ENCODE assay signal across 8 cellular contexts in the genomic region with DNA sequence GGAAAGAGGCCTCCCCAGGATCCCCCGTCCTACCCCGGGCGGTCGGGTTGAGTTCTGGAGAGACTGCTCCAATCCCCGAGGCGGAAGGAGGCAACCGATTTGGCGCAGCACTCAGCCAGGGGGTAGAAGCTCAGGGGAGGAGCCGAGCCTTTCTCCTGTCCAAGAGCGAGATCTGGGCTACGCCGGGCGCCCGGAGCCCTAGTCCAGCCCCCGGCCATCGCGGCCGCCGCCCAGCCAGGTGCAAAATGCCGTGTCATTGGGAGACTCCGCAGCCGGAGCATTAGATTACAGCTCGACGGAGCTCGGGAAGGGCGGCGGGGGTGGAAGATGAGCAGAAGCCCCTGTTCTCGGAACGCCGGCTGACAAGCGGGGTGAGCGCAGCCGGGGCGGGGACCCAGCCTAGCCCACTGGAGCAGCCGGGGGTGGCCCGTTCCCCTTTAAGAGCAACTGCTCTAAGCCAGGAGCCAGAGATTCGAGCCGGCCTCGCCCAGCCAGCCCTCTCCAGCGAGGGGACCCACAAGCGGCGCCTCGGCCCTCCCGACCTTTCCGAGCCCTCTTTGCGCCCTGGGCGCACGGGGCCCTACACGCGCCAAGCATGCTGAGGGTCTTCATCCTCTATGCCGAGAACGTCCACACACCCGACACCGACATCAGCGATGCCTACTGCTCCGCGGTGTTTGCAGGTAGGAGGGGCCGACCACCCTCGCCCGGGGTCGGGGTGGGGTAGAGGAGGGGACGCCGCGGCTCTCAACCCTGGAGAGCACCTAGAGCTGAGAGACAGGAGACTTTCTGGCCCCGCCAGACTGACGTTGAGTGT. TPM values are rescaled to one million over a fixed set of nuclear protein-coding genes. Genes with fewer than 3 reads are reported as not detected.
DNase-seq lines count a peak whose midpoint lies in the region; ATAC-seq and TF ChIP-seq lines count a peak whose summit lies in the region.

A gene (plus strand): TSS at position 158 of the 817 bp plus-strand sequence.

- ATAC-seq in GM21737 (IDR thresholded peaks at IDR 0.05; ENCODE audit: unreplicated experiment): no peak

- H3K4me1 ChIP-seq in A673 (ENCODE audit: insufficient read depth, low read length, poor library complexity, severe bottlenecking) (no peaks in the 10 kb centered on the region), left ventricle myocardium inferior (peaks cover 82% of the 10 kb centered on the region)

- H3K9me3 Mint-ChIP-seq in activated naive CD8-positive, alpha-beta T cell treated with anti-CD3 and anti-CD28 coated beads for 36 hours: no peaks in the 10 kb centered on the region
- no peaks in the 10 kb centered on the region for H3K9me3 Mint-ChIP-seq in progenitor cell of endocrine pancreas (ENCODE audit: low read depth)

- DNase-seq in A673 (ENCODE audit: low spot score) (no peak), HFF-Myc (ENCODE audit: extremely low read depth, low read depth) (no peak), left ventricle myocardium inferior (peak; percentile 71), progenitor cell of endocrine pancreas (ENCODE audit: low spot score, unreplicated experiment) (no peak), COLO829 (ENCODE audit: low spot score) (no peak), RKO (ENCODE audit: low spot score) (no peak)
- DNase-seq in activated naive CD8-positive, alpha-beta T cell treated with anti-CD3 and anti-CD28 coated beads for 36 hours: peak; percentile 13

- H3K4me3 Mint-ChIP-seq in activated naive CD8-positive, alpha-beta T cell treated with anti-CD3 and anti-CD28 coated beads for 36 hours: peak within 1 kb of the TSS; percentile 16
- H3K4me3 Mint-ChIP-seq in progenitor cell of endocrine pancreas (ENCODE audit: low read depth): peak within 1 kb of the TSS; percentile 66

- H3K27ac Mint-ChIP-seq in activated naive CD8-positive, alpha-beta T cell treated with anti-CD3 and anti-CD28 coated beads for 36 hours: no peak within 1 kb of the TSS
- H3K27ac Mint-ChIP-seq in progenitor cell of endocrine pancreas: no peak within 1 kb of the TSS

- TF ChIP-seq CTCF in A673 (conservative IDR thresholded peaks at IDR 0.05; ENCODE audit: low read depth, low read length): no peak
- no peak for TF ChIP-seq CTCF in HFF-Myc (IDR thresholded peaks at IDR 0.05; ENCODE audit: low read depth, low read length, missing control alignments)
- no peak for TF ChIP-seq CTCF in left ventricle myocardium inferior (IDR thresholded peaks at IDR 0.05; ENCODE audit: borderline replicate concordance)
- no peak for TF ChIP-seq CTCF in progenitor cell of endocrine pancreas (IDR thresholded peaks at IDR 0.05; ENCODE audit: unreplicated experiment)

- intact Hi-C loops in A673 (cut with micrococcal nuclease; ENCODE audit: unreplicated experiment): no loop called here
- intact Hi-C loops in left ventricle myocardium inferior (cut with micrococcal nuclease): no loop called here

- H3K27me3 ChIP-seq in A673 (replicated peaks; ENCODE audit: insufficient read depth, low read depth, low read length, poor library complexity): peaks cover 34% of the 10 kb centered on the region
- H3K27me3 ChIP-seq in left ventricle myocardium inferior (ENCODE audit: low read depth): peaks cover 13% of the 10 kb centered on the region

- no TSS peak for BruUV-seq in A673 (replicated peaks; lab: Mats Ljungman, UMichigan)

- H3K36me3 Mint-ChIP-seq in activated naive CD8-positive, alpha-beta T cell treated with anti-CD3 and anti-CD28 coated beads for 36 hours: peaks cover 1% of the 10 kb centered on the region
- H3K36me3 Mint-ChIP-seq in progenitor cell of endocrine pancreas (ENCODE audit: insufficient read depth): no peaks in the 10 kb centered on the region

- no peaks in the 10 kb centered on the region for H3K9me3 ChIP-seq in A673 (ENCODE audit: low read depth, low read length, poor library complexity, severe bottlenecking)
- no peaks in the 10 kb centered on the region for H3K9me3 ChIP-seq in left ventricle myocardium inferior (replicated peaks)

- peaks cover 5% of the 10 kb centered on the region for H3K4me1 Mint-ChIP-seq in activated naive CD8-positive, alpha-beta T cell treated with anti-CD3 and anti-CD28 coated beads for 36 hours
- peaks cover 10% of the 10 kb centered on the region for H3K4me1 Mint-ChIP-seq in progenitor cell of endocrine pancreas (ENCODE audit: low read depth)

- CTCF ChIA-PET in A673 (lab: Charles Lee): no interaction called here

- H3K27ac ChIP-seq in A673 (ENCODE audit: low read depth, low read length, poor library complexity, severe bottlenecking): no peak within 1 kb of the TSS
- H3K27ac ChIP-seq in left ventricle myocardium inferior (replicated peaks): peak within 1 kb of the TSS; percentile 91

- H3K27me3 Mint-ChIP-seq in activated naive CD8-positive, alpha-beta T cell treated with anti-CD3 and anti-CD28 coated beads for 36 hours: peaks cover 44% of the 10 kb centered on the region
- H3K27me3 Mint-ChIP-seq in progenitor cell of endocrine pancreas: peaks cover 49% of the 10 kb centered on the region

- H3K4me3 ChIP-seq in A673 (ENCODE audit: low read depth, low read length, poor library complexity, severe bottlenecking) (peak within 1 kb of the TSS; percentile 22), HFF-Myc (replicated peaks; ENCODE audit: low read depth, low read length) (peak within 1 kb of the TSS; percentile 22), left ventricle myocardium inferior (peak within 1 kb of the TSS; percentile 76)

- POLR2A ChIA-PET in A673 (lab: Charles Lee; ENCODE audit: low non-redundant PET): no interaction called here

- H3K36me3 ChIP-seq in A673 (ENCODE audit: insufficient read depth, low read length, poor library complexity, severe bottlenecking) (no peaks in the 10 kb centered on the region), left ventricle myocardium inferior (no peaks in the 10 kb centered on the region)

RNA-seq across cellular contexts. Expression of the gene that starts here (rescaled TPM):
- 0.04 and 0.24 TPM in 2 replicates for total RNA-seq in A673 (2021)
- 1 to 10 TPM; 4.3 to 5.5 TPM for total RNA-seq in activated naive CD8-positive, alpha-beta T cell treated with anti-CD3 and anti-CD28 coated beads for 36 hours
- total RNA-seq in left ventricle myocardium inferior: 48.2 TPM
- total RNA-seq in progenitor cell of endocrine pancreas: 1.4 and 1.6 TPM in 2 replicates

Comparison
In these comparisons a context has a peak if more than half of its experiments do, and no peak if none do; other contexts are left out.
1. DNase-seq: peak in activated naive CD8-positive, alpha-beta T cell treated with anti-CD3 and anti-CD28 coated beads for 36 hours (single experiment) and left ventricle myocardium inferior (single experiment); none in A673 (single experiment), HFF-Myc (single experiment), progenitor cell of endocrine pancreas (single experiment), COLO829 (single experiment) and RKO (single experiment).
2. H3K4me3 ChIP-seq: peak in every context shown above with its lines; median percentile 76 in left ventricle myocardium inferior; 22 in A673; 22 in HFF-Myc.